8 cellular contexts compared by ENCODE assay signal in genomic region chr17:49707608-49708514, GRCh38. TPM values are rescaled to one million over a fixed set of nuclear protein-coding genes. Genes with fewer than 3 reads are reported as not detected.
A peak's percentile ranks its signal among the peaks of the same experiment; 100 is the strongest.
DNase-seq lines count a peak whose midpoint lies in the region; ATAC-seq and TF ChIP-seq lines count a peak whose summit lies in the region.

Gene SLC35B1 (minus strand): TSS chr17:49707964. CDS start chr17:49707833, 131 bp downstream.

- H3K9me3 Mint-ChIP-seq in WTC11 (no peaks in the 10 kb centered on the region), immature natural killer cell (no peaks in the 10 kb centered on the region)

- peak within 1 kb of the TSS; percentile 93 for H3K4me3 Mint-ChIP-seq in WTC11
- peak within 1 kb of the TSS; percentile 90 to 97 (median 95) for H3K4me3 Mint-ChIP-seq in immature natural killer cell

- H3K36me3 Mint-ChIP-seq in WTC11: peaks cover 32% of the 10 kb centered on the region
- peaks cover 13 to 36% (median 19%) of the 10 kb centered on the region in 3 donors for H3K36me3 Mint-ChIP-seq in immature natural killer cell

- CTCF ChIA-PET in WTC11 (lab: Charles Lee): interaction anchor here (0.6 to 2.9 kb wide), 33 partner anchors 9 to 300 kb away, joined by 3 to 27 read pairs (median 5); partner anchors contain the start of genes FAM117A, KAT7, NXPH3 and SPOP

- H3K27me3 Mint-ChIP-seq in WTC11 (ENCODE audit: low read depth) (no peaks in the 10 kb centered on the region; the same call in 1 of the 2 replicates), immature natural killer cell (ENCODE audit: low read depth in 3 of 3) (peaks cover 7 to 9% (median 8%) of the 10 kb centered on the region in 3 donors)

- TF ChIP-seq CTCF in WTC11 (IDR thresholded peaks at IDR 0.05): no peak

- peak; percentile 92 for ATAC-seq in GM18873 (IDR thresholded peaks at IDR 0.05; ENCODE audit: low FRiP score, unreplicated experiment)
- peak; percentile 89 for ATAC-seq in HG03159 (IDR thresholded peaks at IDR 0.05; ENCODE audit: unreplicated experiment)
- ATAC-seq in WTC11: peak; percentile 93

- peak within 1 kb of the TSS; percentile 99 for H3K27ac ChIP-seq in caudate nucleus (ENCODE audit: low read depth, low read length)

- H3K4me1 Mint-ChIP-seq in WTC11: peaks cover 12% of the 10 kb centered on the region
- H3K4me1 Mint-ChIP-seq in immature natural killer cell: peaks cover 54 to 75% of the 10 kb centered on the region in 2 donors

- H3K27ac Mint-ChIP-seq in WTC11 (peak within 1 kb of the TSS; percentile 98), immature natural killer cell (peak within 1 kb of the TSS; percentile 94 to 99 (median 98))

- POLR2A ChIA-PET in WTC11 (lab: Charles Lee): interaction anchor here (0.9 to 2.5 kb wide), 7 partner anchors 31 to 210 kb away, joined by 3 to 13 read pairs (median 3); partner anchors contain the start of gene FAM117A

- DNase-seq in AG08395 (ENCODE audit: low spot score): peak; percentile 100
- DNase-seq in NCI-H2227 treated with DMSO at 0.1 percent for 48 hours (lab: John Stamatoyannopoulos, UW): peak; percentile 99
- peak; percentile 99 for DNase-seq in WTC11 (ENCODE audit: low spot score)
- peak; percentile 78 to 99 (median 98) for DNase-seq in caudate nucleus (lab: John Stamatoyannopoulos, UW)
- peak; percentile 98 for DNase-seq in immature natural killer cell
- peak; percentile 97 to 99 for DNase-seq in stimulated activated CD4-positive, alpha-beta T cell treated with anti-CD3 and anti-CD28 coated beads, Interleukin-12 subunit alpha, Interleukin-12 subunit beta, amount 100 ng/mL, for 24 hours (ENCODE audit: low read depth in 2 of 2)

TF ChIP-seq in WTC11, 78 proteins besides CTCF, POLR2A, EP300 and RAD21:
- 0 out of 2 replicates have a peak, but pooled peaks have one; percentile 19 for TF ChIP-seq PREB (CRISPR knock-in tag; IDR thresholded peaks at IDR 0.05; ENCODE audit: borderline replicate concordance)
- TF ChIP-seq SP1 (CRISPR knock-in tag; conservative IDR thresholded peaks at IDR 0.05): peak; percentile 94
- no peak for TF ChIP-seq PRDM15 (CRISPR knock-in tag; IDR thresholded peaks at IDR 0.05)
- TF ChIP-seq ZNF416 (CRISPR knock-in tag; IDR thresholded peaks at IDR 0.05): no peak
- no peak for TF ChIP-seq USF1 (CRISPR knock-in tag; IDR thresholded peaks at IDR 0.05)
- peak; percentile 87 for TF ChIP-seq TEAD1 (CRISPR knock-in tag; IDR thresholded peaks at IDR 0.05)
- no peak for TF ChIP-seq MLX (CRISPR knock-in tag; IDR thresholded peaks at IDR 0.05)
- TF ChIP-seq MYBL2 (CRISPR knock-in tag; IDR thresholded peaks at IDR 0.05): 0 out of 2 replicates have a peak, but pooled peaks have one; percentile 61
- no peak for TF ChIP-seq CREB1 (CRISPR knock-in tag; IDR thresholded peaks at IDR 0.05)
- no peak for TF ChIP-seq FOXJ3 (CRISPR knock-in tag; IDR thresholded peaks at IDR 0.05; ENCODE audit: borderline replicate concordance)
- TF ChIP-seq ETV6 (CRISPR knock-in tag; IDR thresholded peaks at IDR 0.05): peak; percentile 60; the same call in 1 of the 2 replicates
- TF ChIP-seq MXD4 (CRISPR knock-in tag; IDR thresholded peaks at IDR 0.05; ENCODE audit: borderline replicate concordance): no peak
- peak; percentile 80 for TF ChIP-seq HMGXB4 (CRISPR knock-in tag; IDR thresholded peaks at IDR 0.05)
- peak; percentile 58 for TF ChIP-seq NFYB (CRISPR knock-in tag; conservative IDR thresholded peaks at IDR 0.05; ENCODE audit: low read depth)
- no peak for TF ChIP-seq E2F4 (CRISPR knock-in tag; IDR thresholded peaks at IDR 0.05; ENCODE audit: borderline replicate concordance, low read depth)
- TF ChIP-seq FOXK1 (CRISPR knock-in tag; IDR thresholded peaks at IDR 0.05): peak; percentile 68
- no peak for TF ChIP-seq KAT7 (CRISPR knock-in tag; IDR thresholded peaks at IDR 0.05; ENCODE audit: borderline replicate concordance)
- peak; percentile 46; the same call in 1 of the 2 replicates for TF ChIP-seq NFE2L1 (CRISPR knock-in tag; IDR thresholded peaks at IDR 0.05)
- no peak for TF ChIP-seq ATF3 (CRISPR knock-in tag; conservative IDR thresholded peaks at IDR 0.05)
- TF ChIP-seq CREM (CRISPR knock-in tag; IDR thresholded peaks at IDR 0.05): peak; percentile 95
- no peak for TF ChIP-seq ZNF121 (CRISPR knock-in tag; IDR thresholded peaks at IDR 0.05)

RNA-seq across cellular contexts. Expression of gene SLC35B1, which starts in this region (rescaled TPM):
- 43.7 to 55.9 TPM (median 45.0 TPM) in 3 replicates for total RNA-seq in WTC11 (2021)
- 10 to 100 TPM; 40.5 to 69.0 (median 53.3) TPM for polyA plus RNA-seq in immature natural killer cell

Comparison
In these comparisons a context has a peak if more than half of its experiments do, and no peak if none do; other contexts are left out.
1. Peak in every context shown above with its lines: DNase-seq, ATAC-seq and H3K27ac ChIP-seq.